Comparison of ENCODE assay signal across 8 cellular contexts in the genomic region with DNA sequence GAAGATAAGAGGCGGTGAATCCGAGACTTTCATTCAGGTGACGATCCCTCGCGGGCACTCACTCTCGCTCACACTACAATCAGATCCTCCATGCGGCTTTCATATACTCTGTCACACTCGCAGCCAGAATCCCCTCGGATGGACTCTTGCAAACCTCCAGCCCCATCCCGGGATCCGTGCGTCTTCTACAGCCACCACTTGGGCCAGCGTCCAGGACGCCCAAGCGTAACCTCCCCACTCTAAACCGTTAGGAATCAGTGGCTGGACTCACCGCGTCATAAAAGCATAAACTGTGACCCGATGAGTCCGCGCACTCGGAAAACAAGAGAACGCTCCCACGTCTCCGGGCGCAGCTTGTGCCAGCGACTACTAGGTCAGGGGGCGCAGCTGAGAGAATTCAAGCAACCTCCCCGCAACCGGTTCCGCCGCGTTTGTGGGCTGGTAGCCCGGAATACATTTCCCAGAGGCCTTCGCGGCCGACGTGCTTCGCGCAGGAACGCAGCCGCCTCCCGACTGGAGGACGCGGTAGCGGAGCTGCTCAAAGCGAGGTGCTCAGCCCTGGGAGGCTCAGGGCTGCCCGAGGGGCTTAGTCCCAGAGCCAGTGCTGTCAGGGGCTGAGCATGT. TPM values are rescaled to one million over a fixed set of nuclear protein-coding genes. Genes with fewer than 3 reads are reported as not detected.
DNase-seq lines count a peak whose midpoint lies in the region; ATAC-seq and TF ChIP-seq lines count a peak whose summit lies in the region.

No MANE protein-coding gene starts in this region.

- DNase-seq in GM04504 (ENCODE audit: low read depth) (peak; percentile 52), NCI-H524 treated with DMSO at 0.1 percent for 48 hours (lab: John Stamatoyannopoulos, UW) (peak; percentile 84), epithelial cell of proximal tubule (ENCODE audit: low read depth) (peak; percentile 22), middle frontal gyrus (ENCODE audit: extremely low spot score, low spot score) (peak; percentile 86)
- peak; percentile 77 for DNase-seq in activated T-cell treated with anti-CD3 and anti-CD28 coated beads, Interleukin-2, amount 50 U/mL, for 1 hour
- peak; percentile 59 for DNase-seq in stimulated activated CD8-positive, alpha-beta memory T cell treated with anti-CD3 and anti-CD28 coated beads, Interleukin-15, amount 100 ng/mL, for 1 hour (ENCODE audit: low read depth)

- ATAC-seq in GM21737 (IDR thresholded peaks at IDR 0.05; ENCODE audit: unreplicated experiment) (no peak), GM18502 (IDR thresholded peaks at IDR 0.05; ENCODE audit: poor library complexity, unreplicated experiment) (no peak)

- no peak for TF ChIP-seq CTCF in epithelial cell of proximal tubule (conservative IDR thresholded peaks at IDR 0.05; ENCODE audit: low read depth, low read length)

- peak overlapping the region; percentile 66 for H3K4me3 ChIP-seq in epithelial cell of proximal tubule (ENCODE audit: low read depth, low read length)

RNA-seq across cellular contexts. Expression of gene ZNF607, which starts 27.6 kb away (rescaled TPM):
- 2.1 and 5.7 TPM in 2 replicates for total RNA-seq in epithelial cell of proximal tubule

RNA-seq across cellular contexts. Expression of gene ZFP30, which starts 36.7 kb away (rescaled TPM):
- 4.6 and 9.5 TPM in 2 replicates for total RNA-seq in epithelial cell of proximal tubule

Comparison
In these comparisons a context has a peak if more than half of its experiments do, and no peak if none do; other contexts are left out.
1. DNase-seq: peak in every context shown above with its lines; median percentile 86 in middle frontal gyrus; 84 in NCI-H524 treated with DMSO at 0.1 percent for 48 hours; 77 in activated T-cell treated with anti-CD3 and anti-CD28 coated beads, Interleukin-2, amount 50 U/mL, for 1 hour; 59 in stimulated activated CD8-positive, alpha-beta memory T cell treated with anti-CD3 and anti-CD28 coated beads, Interleukin-15, amount 100 ng/mL, for 1 hour; 52 in GM04504; 22 in epithelial cell of proximal tubule.